ENCODE assay signal across 25 cellular contexts in the genomic region with DNA sequence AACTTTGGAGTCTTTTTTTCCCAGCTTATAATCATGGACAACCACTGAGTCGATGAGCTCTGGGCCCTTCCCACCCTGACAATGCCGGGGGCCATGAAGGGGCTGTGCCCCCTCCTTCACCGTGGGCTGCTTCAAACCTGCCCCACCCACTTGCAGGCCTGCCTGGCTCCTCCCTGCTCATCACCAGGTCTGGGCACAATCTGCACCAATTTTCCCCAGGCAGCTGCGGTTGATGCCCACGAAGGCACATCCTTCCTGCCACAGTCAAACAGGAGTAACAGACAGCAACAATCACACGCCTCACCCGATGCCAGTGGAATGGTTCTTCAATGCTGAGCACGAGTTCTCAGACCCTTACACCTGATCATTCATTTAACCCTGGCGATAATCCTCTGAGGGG. TPM values are rescaled to one million over a fixed set of nuclear protein-coding genes. Genes with fewer than 3 reads are reported as not detected.
DNase-seq lines count a peak whose midpoint lies in the region; ATAC-seq, FAIRE-seq and TF ChIP-seq lines count a peak whose summit lies in the region.
"Had no signal": no experiment of that assay in that cellular context is flagged by ENCODE, and none has a peak within 500 bp of the region (broad histone marks: within the 10 kb centered on the region; RNA-seq: fewer than 3 reads in every experiment).

No MANE protein-coding gene starts in this region.

- peak in 3 of 5 donors; percentile 6 to 14 (median 13) for DNase-seq in CD4-positive, alpha-beta memory T cell
- peak; percentile 22 for DNase-seq in activated CD4-positive, alpha-beta memory T cell treated with anti-CD3 and anti-CD28 coated beads for 36 hours
- no peak for DNase-seq in naive B cell
- no peak for DNase-seq in AG08395 (ENCODE audit: low spot score)
- no peak for DNase-seq in gastrocnemius medialis
- no peak for DNase-seq in D721Med (ENCODE audit: insufficient read length, low spot score)
- DNase-seq: natural killer cell; NCI-H1092 treated with DMSO at 0.1 percent for 48 hours; NCI-H187 treated with DMSO at 0.1 percent for 48 hours; NCI-H526; stimulated activated CD4-positive, alpha-beta T cell treated with anti-CD3 and anti-CD28 coated beads, Interleukin-2, amount 100 ng/mL, for 48 hours; stimulated activated naive CD4-positive, alpha-beta T cell treated with Interleukin-2 at 50 U/mL for 16 hours; thyroid gland had no signal

- ATAC-seq in naive B cell (ENCODE audit: low read depth in 2 of 2) (peak; percentile 57 to 59), gastrocnemius medialis (no peak)
- ATAC-seq: activated CD4-positive, CD25-positive, alpha-beta regulatory T cell treated with anti-CD3 and anti-CD28 coated beads, Interleukin-2, amount 50 U/mL, for 24 hours; natural killer cell; Panc1 had no signal

- H3K4me1 Mint-ChIP-seq in CD4-positive, alpha-beta memory T cell, result peaks cover 14 to 36% (median 27%) of the 10 kb centered on the region in 4 donors
- H3K4me1 Mint-ChIP-seq in activated CD4-positive, alpha-beta memory T cell treated with anti-CD3 and anti-CD28 coated beads for 36 hours (ENCODE audit: low read depth), result peaks cover 22% of the 10 kb centered on the region
- peaks cover 51 to 76% (median 62%) of the 10 kb centered on the region in 3 donors for H3K4me1 Mint-ChIP-seq in naive B cell

- TF ChIP-seq POLR2A in gastrocnemius medialis (IDR thresholded peaks at IDR 0.05), result no peak

- no peaks in the 10 kb centered on the region for H3K36me3 ChIP-seq in BLaER1 treated with 17β-estradiol and CSF1 and Interleukin-3, amounts not matched to agents 10 nM and 100 nM
- no peaks in the 10 kb centered on the region for H3K36me3 ChIP-seq in CD4-positive, alpha-beta memory T cell (ENCODE audit: insufficient read depth, low read length)
- H3K36me3 ChIP-seq in gastrocnemius medialis, result no peaks in the 10 kb centered on the region
- H3K36me3 ChIP-seq: ascending aorta, thyroid gland had no signal

- POLR2A ChIA-PET in CD4-positive, alpha-beta memory T cell (lab: Charles Lee; ENCODE audit: partially characterized antibody), result no interaction called here
- POLR2A ChIA-PET in activated CD4-positive, alpha-beta memory T cell treated with anti-CD3 and anti-CD28 coated beads for 36 hours (lab: Charles Lee), result no interaction called here

- peak overlapping the region in 10 of 11 experiments; percentile 10 to 83 (median 73); a peak in 16 of 22 replicates for H3K27ac ChIP-seq in BLaER1 treated with 17β-estradiol and CSF1 and Interleukin-3, amounts not matched to agents 10 nM and 100 nM
- H3K27ac ChIP-seq in CD4-positive, alpha-beta memory T cell (ENCODE audit: low read depth, low read length), result no peak overlapping the region
- H3K27ac ChIP-seq in gastrocnemius medialis, result no peak overlapping the region
- H3K27ac ChIP-seq: ascending aorta, thyroid gland had no signal

- no peak for FAIRE-seq in D721Med (lab: Jason Lieb, UNC)
- FAIRE-seq: endothelial cell of umbilical vein, HTR-8/SVneo had no signal

- no peaks in the 10 kb centered on the region for H3K36me3 Mint-ChIP-seq in CD4-positive, alpha-beta memory T cell
- no peaks in the 10 kb centered on the region for H3K36me3 Mint-ChIP-seq in activated CD4-positive, alpha-beta memory T cell treated with anti-CD3 and anti-CD28 coated beads for 36 hours
- H3K36me3 Mint-ChIP-seq in naive B cell, result no peaks in the 10 kb centered on the region
- H3K36me3 Mint-ChIP-seq: activated naive CD8-positive, alpha-beta T cell; natural killer cell had no signal

- H3K9me3 ChIP-seq in BLaER1 treated with 17β-estradiol and CSF1 and Interleukin-3, amounts not matched to agents 10 nM and 100 nM (replicated peaks in 1 of 11), result peaks cover 0 to 24% (median 2%) of the 10 kb centered on the region in 11 experiments; a peak in 8 of 22 replicates
- no peaks in the 10 kb centered on the region for H3K9me3 ChIP-seq in CD4-positive, alpha-beta memory T cell (ENCODE audit: control insufficient read depth in 1 of 2, low read length in 2 of 2)
- no peaks in the 10 kb centered on the region for H3K9me3 ChIP-seq in gastrocnemius medialis
- H3K9me3 ChIP-seq: ascending aorta, thyroid gland had no signal

- intact Hi-C loops in CD4-positive, alpha-beta memory T cell (cut with micrococcal nuclease), result no loop called here
- intact Hi-C loops in activated CD4-positive, alpha-beta memory T cell treated with anti-CD3 and anti-CD28 coated beads for 36 hours (cut with micrococcal nuclease), result no loop called here
- intact Hi-C loops in gastrocnemius medialis (cut with DNase I; ENCODE audit: low total_unique reads), result no loop called here

- TF ChIP-seq CTCF in gastrocnemius medialis (IDR thresholded peaks at IDR 0.05 in 4 of 5, conservative IDR thresholded peaks at IDR 0.05 in 1 of 5), result no peak
- no peak for TF ChIP-seq CTCF in D721Med (IDR thresholded peaks at IDR 0.05; ENCODE audit: insufficient read depth, missing control alignments)

- H3K27me3 Mint-ChIP-seq in CD4-positive, alpha-beta memory T cell, result peaks cover 2 to 13% of the 10 kb centered on the region in 2 donors
- no peaks in the 10 kb centered on the region for H3K27me3 Mint-ChIP-seq in activated CD4-positive, alpha-beta memory T cell treated with anti-CD3 and anti-CD28 coated beads for 36 hours
- peaks cover 0 to 7% (median 4%) of the 10 kb centered on the region in 3 donors for H3K27me3 Mint-ChIP-seq in naive B cell

- peak overlapping the region; percentile 79 to 96 (median 88) for H3K4me2 ChIP-seq in BLaER1 treated with 17β-estradiol and CSF1 and Interleukin-3, amounts not matched to agents 10 nM and 100 nM

- CTCF ChIA-PET in CD4-positive, alpha-beta memory T cell (lab: Charles Lee; ENCODE audit: partially characterized antibody), result no interaction called here
- CTCF ChIA-PET in activated CD4-positive, alpha-beta memory T cell treated with anti-CD3 and anti-CD28 coated beads for 36 hours (lab: Charles Lee), result no interaction called here

- H3K4me1 ChIP-seq in BLaER1 treated with 17β-estradiol and CSF1 and Interleukin-3, amounts not matched to agents 10 nM and 100 nM, result peaks cover 45 to 75% (median 67%) of the 10 kb centered on the region in 10 experiments
- peaks cover 27% of the 10 kb centered on the region for H3K4me1 ChIP-seq in CD4-positive, alpha-beta memory T cell (ENCODE audit: insufficient read depth, low read length)
- H3K4me1 ChIP-seq in gastrocnemius medialis, result no peaks in the 10 kb centered on the region
- H3K4me1 ChIP-seq: ascending aorta, thyroid gland had no signal

- H3K4me3 ChIP-seq in BLaER1 treated with 17β-estradiol and CSF1 and Interleukin-3, amounts not matched to agents 10 nM and 100 nM, result peak overlapping the region in 9 of 10 experiments; percentile 12 to 59 (median 42); a peak in 15 of 20 replicates
- no peak overlapping the region for H3K4me3 ChIP-seq in CD4-positive, alpha-beta memory T cell (ENCODE audit: low read length in 2 of 2)
- no peak overlapping the region for H3K4me3 ChIP-seq in gastrocnemius medialis
- H3K4me3 ChIP-seq: ascending aorta, GM23338, thyroid gland had no signal

- H4K20me1 ChIP-seq in BLaER1 treated with 17β-estradiol and CSF1 and Interleukin-3, amounts not matched to agents 10 nM and 100 nM, result no peaks in the 10 kb centered on the region

- H3K4me3 Mint-ChIP-seq in CD4-positive, alpha-beta memory T cell, result peak overlapping the region; percentile 34 to 79 (median 70)
- no peak overlapping the region for H3K4me3 Mint-ChIP-seq in activated CD4-positive, alpha-beta memory T cell treated with anti-CD3 and anti-CD28 coated beads for 36 hours
- peak overlapping the region; percentile 37 to 88 (median 84) for H3K4me3 Mint-ChIP-seq in naive B cell
- H3K4me3 Mint-ChIP-seq: activated naive CD8-positive, alpha-beta T cell; GM23338; natural killer cell had no signal

- H3K9me3 Mint-ChIP-seq in CD4-positive, alpha-beta memory T cell, result no peaks in the 10 kb centered on the region
- H3K9me3 Mint-ChIP-seq in activated CD4-positive, alpha-beta memory T cell treated with anti-CD3 and anti-CD28 coated beads for 36 hours, result no peaks in the 10 kb centered on the region
- H3K9me3 Mint-ChIP-seq in naive B cell, result peaks cover 0 to 2% (median 0%) of the 10 kb centered on the region in 7 donors
- H3K9me3 Mint-ChIP-seq: GM23338, natural killer cell had no signal

- H3K27ac Mint-ChIP-seq in CD4-positive, alpha-beta memory T cell, result peak overlapping the region in 5 of 7 donors; percentile 3 to 75 (median 39)
- H3K27ac Mint-ChIP-seq in activated CD4-positive, alpha-beta memory T cell treated with anti-CD3 and anti-CD28 coated beads for 36 hours, result no peak overlapping the region
- peak overlapping the region in 5 of 6 donors; percentile 5 to 92 (median 55) for H3K27ac Mint-ChIP-seq in naive B cell
- H3K27ac Mint-ChIP-seq: activated naive CD8-positive, alpha-beta T cell; GM23338; natural killer cell had no signal

- no peaks in the 10 kb centered on the region for H3K27me3 ChIP-seq in BLaER1 treated with 17β-estradiol and CSF1 and Interleukin-3, amounts not matched to agents 10 nM and 100 nM
- H3K27me3 ChIP-seq in CD4-positive, alpha-beta memory T cell (ENCODE audit: insufficient read depth, low read length), result no peaks in the 10 kb centered on the region
- peaks cover 0 to 10% (median 0%) of the 10 kb centered on the region in 3 donors for H3K27me3 ChIP-seq in gastrocnemius medialis
- H3K27me3 ChIP-seq: ascending aorta, thyroid gland had no signal

- in situ Hi-C loops in gastrocnemius medialis (cut with MboI; ENCODE audit: low sequenced_read_pairs in 4 of 4), result no loop called here

- peak overlapping the region in 8 of 11 experiments; percentile 46 to 72 (median 64); a peak in 15 of 22 replicates for H3K9ac ChIP-seq in BLaER1 treated with 17β-estradiol and CSF1 and Interleukin-3, amounts not matched to agents 10 nM and 100 nM

RNA-seq across cellular contexts. Expression of gene PGLYRP3, which starts 18.9 kb away (rescaled TPM):
- not detected for total RNA-seq in CD4-positive, alpha-beta memory T cell
- polyA plus RNA-seq in CD4-positive, alpha-beta memory T cell, result not detected
- total RNA-seq in activated CD4-positive, alpha-beta memory T cell treated with anti-CD3 and anti-CD28 coated beads for 36 hours, result not detected
- polyA plus RNA-seq in naive B cell (ENCODE audit: low read depth in 6 of 6), result not detected
- total RNA-seq in gastrocnemius medialis, result not detected
- total RNA-seq: ascending aorta, dermis microvascular lymphatic vessel endothelial cell, endothelial cell of umbilical vein, GM23338, LHCN-M2, natural killer cell, osteoblast, renal cortical epithelial cell, thyroid gland had no signal
- polyA plus RNA-seq: endothelial cell of umbilical vein, GM23338 had no signal

RNA-seq across cellular contexts. Expression of gene LORICRIN, which starts 34.4 kb away (rescaled TPM):
- total RNA-seq in CD4-positive, alpha-beta memory T cell, result not detected
- not detected for polyA plus RNA-seq in CD4-positive, alpha-beta memory T cell
- total RNA-seq in activated CD4-positive, alpha-beta memory T cell treated with anti-CD3 and anti-CD28 coated beads for 36 hours, result under 1 TPM in 1 of 2 experiments, not detected in 1; 0.19 TPM
- polyA plus RNA-seq in naive B cell (ENCODE audit: low read depth in 6 of 6), result not detected
- not detected for total RNA-seq in gastrocnemius medialis
- total RNA-seq: ascending aorta, dermis microvascular lymphatic vessel endothelial cell, endothelial cell of umbilical vein, GM23338, LHCN-M2, natural killer cell, osteoblast, renal cortical epithelial cell, thyroid gland had no signal
- polyA plus RNA-seq: endothelial cell of umbilical vein had no signal

RNA-seq across cellular contexts. Expression of gene PGLYRP4, which starts 54.8 kb away (rescaled TPM):
- not detected for total RNA-seq in CD4-positive, alpha-beta memory T cell
- not detected for polyA plus RNA-seq in CD4-positive, alpha-beta memory T cell
- not detected for total RNA-seq in activated CD4-positive, alpha-beta memory T cell treated with anti-CD3 and anti-CD28 coated beads for 36 hours
- polyA plus RNA-seq in naive B cell (ENCODE audit: low read depth in 6 of 6), result not detected
- total RNA-seq in gastrocnemius medialis, result not detected
- total RNA-seq: ascending aorta, dermis microvascular lymphatic vessel endothelial cell, endothelial cell of umbilical vein, GM23338, LHCN-M2, natural killer cell, osteoblast, renal cortical epithelial cell, thyroid gland had no signal
- polyA plus RNA-seq: endothelial cell of umbilical vein, GM23338 had no signal

Comparison
In these comparisons a context has a peak if more than half of its experiments do, and no peak if none do; other contexts are left out.
1. H3K27ac ChIP-seq: peak in BLaER1 treated with 17β-estradiol and CSF1 and Interleukin-3, amounts not matched to agents 10 nM and 100 nM (10 of 11); none in CD4-positive, alpha-beta memory T cell (single experiment) and gastrocnemius medialis (0 of 4).
2. H3K4me3 ChIP-seq: peak in BLaER1 treated with 17β-estradiol and CSF1 and Interleukin-3, amounts not matched to agents 10 nM and 100 nM (9 of 10); none in CD4-positive, alpha-beta memory T cell (0 of 2) and gastrocnemius medialis (0 of 4).
3. DNase-seq: peak in CD4-positive, alpha-beta memory T cell (3 of 5) and activated CD4-positive, alpha-beta memory T cell treated with anti-CD3 and anti-CD28 coated beads for 36 hours (single experiment); none in naive B cell (single experiment), AG08395 (single experiment), gastrocnemius medialis (0 of 2) and D721Med (single experiment).
4. ATAC-seq: peak in naive B cell (2 of 2); none in gastrocnemius medialis (0 of 2).